1 cellular context compared by ENCODE assay signal in the genomic region with DNA sequence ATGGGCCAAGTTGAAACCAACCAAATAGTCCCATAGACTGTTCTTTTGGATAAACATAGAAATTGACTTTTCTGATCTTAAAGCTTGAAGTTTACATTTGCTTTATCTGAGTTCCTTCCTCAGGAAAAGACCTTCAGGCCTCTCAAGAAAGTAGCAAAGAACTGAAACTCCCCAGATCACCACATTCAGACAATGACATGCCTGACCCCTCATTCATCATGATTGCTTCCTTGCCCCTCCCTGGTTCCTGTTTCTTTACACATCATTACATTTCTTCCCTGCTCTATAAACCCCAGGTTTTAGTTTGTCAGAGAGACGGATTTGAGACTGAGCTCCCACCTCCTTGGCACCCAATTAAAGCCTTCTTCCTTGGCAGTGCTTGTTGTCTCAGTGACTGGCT.
A peak's percentile ranks its signal among the peaks of the same experiment; 100 is the strongest.
TF ChIP-seq lines count a peak whose summit lies in the region.

No MANE protein-coding gene starts in this region.

TF ChIP-seq in K562, 482 proteins besides CTCF, POLR2A, EP300 and RAD21:
- TF ChIP-seq, protein P1, sequence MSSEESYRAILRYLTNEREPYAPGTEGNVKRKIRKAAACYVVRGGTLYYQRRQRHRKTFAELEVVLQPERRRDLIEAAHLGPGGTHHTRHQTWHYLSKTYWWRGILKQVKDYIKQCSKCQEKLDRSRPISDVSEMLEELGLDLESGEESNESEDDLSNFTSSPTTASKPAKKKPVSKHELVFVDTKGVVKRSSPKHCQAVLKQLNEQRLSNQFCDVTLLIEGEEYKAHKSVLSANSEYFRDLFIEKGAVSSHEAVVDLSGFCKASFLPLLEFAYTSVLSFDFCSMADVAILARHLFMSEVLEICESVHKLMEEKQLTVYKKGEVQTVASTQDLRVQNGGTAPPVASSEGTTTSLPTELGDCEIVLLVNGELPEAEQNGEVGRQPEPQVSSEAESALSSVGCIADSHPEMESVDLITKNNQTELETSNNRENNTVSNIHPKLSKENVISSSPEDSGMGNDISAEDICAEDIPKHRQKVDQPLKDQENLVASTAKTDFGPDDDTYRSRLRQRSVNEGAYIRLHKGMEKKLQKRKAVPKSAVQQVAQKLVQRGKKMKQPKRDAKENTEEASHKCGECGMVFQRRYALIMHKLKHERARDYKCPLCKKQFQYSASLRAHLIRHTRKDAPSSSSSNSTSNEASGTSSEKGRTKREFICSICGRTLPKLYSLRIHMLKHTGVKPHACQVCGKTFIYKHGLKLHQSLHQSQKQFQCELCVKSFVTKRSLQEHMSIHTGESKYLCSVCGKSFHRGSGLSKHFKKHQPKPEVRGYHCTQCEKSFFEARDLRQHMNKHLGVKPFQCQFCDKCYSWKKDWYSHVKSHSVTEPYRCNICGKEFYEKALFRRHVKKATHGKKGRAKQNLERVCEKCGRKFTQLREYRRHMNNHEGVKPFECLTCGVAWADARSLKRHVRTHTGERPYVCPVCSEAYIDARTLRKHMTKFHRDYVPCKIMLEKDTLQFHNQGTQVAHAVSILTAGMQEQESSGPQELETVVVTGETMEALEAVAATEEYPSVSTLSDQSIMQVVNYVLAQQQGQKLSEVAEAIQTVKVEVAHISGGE (CRISPR knock-in tag; IDR thresholded peaks at IDR 0.05), result no peak
- TF ChIP-seq TRIM28 (IDR thresholded peaks at IDR 0.05) (peak; percentile 82), TRIM24 (IDR thresholded peaks at IDR 0.05) (0 out of 4 replicates have a peak, but pooled peaks of 1 of the 2 experiments have one; percentile 46), ZNF586 (CRISPR knock-in tag; conservative IDR thresholded peaks at IDR 0.05) (no peak), ARNT (IDR thresholded peaks at IDR 0.05) (no peak), CBX3 (IDR thresholded peaks at IDR 0.05; ENCODE audit: borderline replicate concordance in 1 of 2, low read length in 2 of 2) (peak in 1 of 2 experiments; percentile 20; a peak in 1 of 3 replicates), NR2F6 (CRISPR knock-in tag; IDR thresholded peaks at IDR 0.05) (no peak), NFIC (IDR thresholded peaks at IDR 0.05) (no peak), USF2 (CRISPR knock-in tag; IDR thresholded peaks at IDR 0.05) (no peak)
- TF ChIP-seq, protein P2, sequence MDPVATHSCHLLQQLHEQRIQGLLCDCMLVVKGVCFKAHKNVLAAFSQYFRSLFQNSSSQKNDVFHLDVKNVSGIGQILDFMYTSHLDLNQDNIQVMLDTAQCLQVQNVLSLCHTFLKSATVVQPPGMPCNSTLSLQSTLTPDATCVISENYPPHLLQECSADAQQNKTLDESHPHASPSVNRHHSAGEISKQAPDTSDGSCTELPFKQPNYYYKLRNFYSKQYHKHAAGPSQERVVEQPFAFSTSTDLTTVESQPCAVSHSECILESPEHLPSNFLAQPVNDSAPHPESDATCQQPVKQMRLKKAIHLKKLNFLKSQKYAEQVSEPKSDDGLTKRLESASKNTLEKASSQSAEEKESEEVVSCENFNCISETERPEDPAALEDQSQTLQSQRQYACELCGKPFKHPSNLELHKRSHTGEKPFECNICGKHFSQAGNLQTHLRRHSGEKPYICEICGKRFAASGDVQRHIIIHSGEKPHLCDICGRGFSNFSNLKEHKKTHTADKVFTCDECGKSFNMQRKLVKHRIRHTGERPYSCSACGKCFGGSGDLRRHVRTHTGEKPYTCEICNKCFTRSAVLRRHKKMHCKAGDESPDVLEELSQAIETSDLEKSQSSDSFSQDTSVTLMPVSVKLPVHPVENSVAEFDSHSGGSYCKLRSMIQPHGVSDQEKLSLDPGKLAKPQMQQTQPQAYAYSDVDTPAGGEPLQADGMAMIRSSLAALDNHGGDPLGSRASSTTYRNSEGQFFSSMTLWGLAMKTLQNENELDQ (CRISPR knock-in tag; IDR thresholded peaks at IDR 0.05; ENCODE audit: borderline replicate concordance), result no peak
